ENCODE assay signal across 8 cellular contexts in the genomic region with DNA sequence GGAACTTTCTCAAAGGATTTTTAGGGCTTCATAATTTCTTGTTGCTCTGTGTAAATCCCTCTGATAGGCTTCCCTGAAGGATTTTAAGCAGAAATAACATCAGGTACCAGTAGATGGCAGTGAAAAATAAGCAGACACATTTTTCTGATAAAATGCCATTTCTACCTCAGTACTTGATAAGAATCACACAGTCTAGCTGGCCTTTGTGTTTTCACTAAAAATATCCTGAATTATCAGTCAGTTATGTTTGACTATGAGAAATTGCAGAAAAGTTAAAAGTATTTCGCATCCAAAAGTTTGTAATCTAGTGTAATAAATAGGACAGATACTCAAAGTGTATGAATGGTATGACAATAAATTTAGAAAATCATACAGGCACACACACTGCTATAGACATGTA.
DNase-seq lines count a peak whose midpoint lies in the region; ATAC-seq and TF ChIP-seq lines count a peak whose summit lies in the region.

No MANE protein-coding gene starts in this region.

- no peaks in the 10 kb centered on the region for H3K27me3 ChIP-seq in kidney epithelial cell (ENCODE audit: control insufficient read depth, insufficient read depth, low read length)

- POLR2A ChIA-PET in GM10248 (lab: Yijun Ruan, JAX) = no interaction called here

- no peaks in the 10 kb centered on the region for H3K36me3 ChIP-seq in kidney epithelial cell (ENCODE audit: control insufficient read depth, insufficient read depth, low read length)

- H3K36me3 Mint-ChIP-seq in stimulated activated naive B cell treated with anti-CD40 and anti-IgM and Interleukin-4, amounts not matched to agents 10 μg/mL and 1 μg/mL and 100 μg/mL, for 72 hours = peaks cover 24 to 36% of the 10 kb centered on the region in 2 donors

- peaks cover 0 to 3% of the 10 kb centered on the region in 2 donors for H3K9me3 Mint-ChIP-seq in stimulated activated naive B cell treated with anti-CD40 and anti-IgM and Interleukin-4, amounts not matched to agents 10 μg/mL and 1 μg/mL and 100 μg/mL, for 72 hours

- peak; percentile 9 for DNase-seq in GM10248 (ENCODE audit: extremely low spot score)
- DNase-seq in HuH-7 (ENCODE audit: low spot score) = peak; percentile 6
- peak; percentile 10 for DNase-seq in kidney epithelial cell (ENCODE audit: low read depth)
- no peak for DNase-seq in NCI-H345 (lab: John Stamatoyannopoulos, UW)
- no peak for DNase-seq in stimulated activated naive B cell treated with anti-CD40 and anti-IgM and Interleukin-4, amounts not matched to agents 10 μg/mL and 1 μg/mL and 100 μg/mL, for 72 hours

- TF ChIP-seq CTCF in GM10248 (IDR thresholded peaks at IDR 0.05; ENCODE audit: control extremely low read depth, extremely low read depth, low read depth, missing control alignments) = peak; percentile 52
- peak; percentile 78 for TF ChIP-seq CTCF in VCaP (conservative IDR thresholded peaks at IDR 0.05)
- peak; percentile 44 for TF ChIP-seq CTCF in kidney epithelial cell (IDR thresholded peaks at IDR 0.05; ENCODE audit: insufficient read depth, low read length, poor library complexity, severe bottlenecking)

- CTCF ChIA-PET in GM10248 (lab: Yijun Ruan, JAX) = interaction anchor here (0.7 to 2.1 kb wide), 5 partner anchors 9 to 196 kb away, joined by 3 to 7 read pairs (median 5); no protein-coding TSS in a partner anchor

- H3K4me1 Mint-ChIP-seq in stimulated activated naive B cell treated with anti-CD40 and anti-IgM and Interleukin-4, amounts not matched to agents 10 μg/mL and 1 μg/mL and 100 μg/mL, for 72 hours = no peaks in the 10 kb centered on the region

- no peaks in the 10 kb centered on the region for H3K27me3 Mint-ChIP-seq in stimulated activated naive B cell treated with anti-CD40 and anti-IgM and Interleukin-4, amounts not matched to agents 10 μg/mL and 1 μg/mL and 100 μg/mL, for 72 hours

- no peak overlapping the region for H3K4me3 Mint-ChIP-seq in stimulated activated naive B cell treated with anti-CD40 and anti-IgM and Interleukin-4, amounts not matched to agents 10 μg/mL and 1 μg/mL and 100 μg/mL, for 72 hours

- H3K4me3 ChIP-seq in kidney epithelial cell (ENCODE audit: low read depth, low read length) = no peak overlapping the region

- H3K27ac Mint-ChIP-seq in stimulated activated naive B cell treated with anti-CD40 and anti-IgM and Interleukin-4, amounts not matched to agents 10 μg/mL and 1 μg/mL and 100 μg/mL, for 72 hours = no peak overlapping the region

- no peak overlapping the region for H3K27ac ChIP-seq in VCaP

- ATAC-seq in GM21526 (IDR thresholded peaks at IDR 0.05; ENCODE audit: low FRiP score, unreplicated experiment) (no peak), GM21737 (IDR thresholded peaks at IDR 0.05; ENCODE audit: unreplicated experiment) (no peak)
- ATAC-seq in stimulated activated naive B cell treated with anti-CD40 and anti-IgM and Interleukin-4, amounts not matched to agents 10 μg/mL and 1 μg/mL and 100 μg/mL, for 72 hours (replicated peaks) = no peak

Comparison
In these comparisons a context has a peak if more than half of its experiments do, and no peak if none do; other contexts are left out.
1. DNase-seq: peak in GM10248 (single experiment), HuH-7 (single experiment) and kidney epithelial cell (single experiment); none in NCI-H345 (single experiment) and stimulated activated naive B cell treated with anti-CD40 and anti-IgM and Interleukin-4, amounts not matched to agents 10 μg/mL and 1 μg/mL and 100 μg/mL, for 72 hours (single experiment).
2. Peak in every context shown above with its lines, with median percentiles within 50 percentile points of each other: CTCF ChIP-seq.